Comparison of ENCODE assay signal across 12 cellular contexts in genomic region chr15:48001393-48002059, GRCh38.
DNase-seq lines count a peak whose midpoint lies in the region; ATAC-seq and TF ChIP-seq lines count a peak whose summit lies in the region.
"Had no signal": no experiment of that assay in that cellular context is flagged by ENCODE, and none has a peak within 500 bp of the region (broad histone marks: within the 10 kb centered on the region; RNA-seq: fewer than 3 reads in every experiment).

No MANE protein-coding gene starts in this region.

- no peak overlapping the region for H3K4me2 ChIP-seq in neural progenitor cell
- no peak overlapping the region for H3K4me2 ChIP-seq in mesendoderm (ENCODE audit: low read length)

- no CpG with 5 or more reads among the region's 3 CpGs for WGBS in mesendoderm (ENCODE audit: extremely low coverage, insufficient coverage, low lambda C conversion rate)

- H3K56ac ChIP-seq in mesendoderm (ENCODE audit: low read length) = no peak overlapping the region

- H3K4ac ChIP-seq in mesendoderm (ENCODE audit: low read depth, low read length) = no peak overlapping the region

- no peaks in the 10 kb centered on the region for H3K36me3 ChIP-seq in neural progenitor cell
- H3K36me3 ChIP-seq in mesendoderm (ENCODE audit: control insufficient read depth, insufficient read depth, low read length) = no peaks in the 10 kb centered on the region
- H3K36me3 ChIP-seq: right lobe of liver had no signal

- H4K5ac ChIP-seq in mesendoderm (ENCODE audit: low read length) = no peak overlapping the region

- no peaks in the 10 kb centered on the region for H4K20me1 ChIP-seq in neural progenitor cell (ENCODE audit: low read depth)

- TF ChIP-seq CTCF in neural progenitor cell (IDR thresholded peaks at IDR 0.05) = no peak

- no peaks in the 10 kb centered on the region for H3K27me3 Mint-ChIP-seq in neural progenitor cell (ENCODE audit: insufficient read depth, low read depth)

- no peak overlapping the region for H2BK120ac ChIP-seq in mesendoderm (ENCODE audit: low read depth, low read length)

- H4K8ac ChIP-seq in mesendoderm (ENCODE audit: low read depth, low read length) = no peak overlapping the region

- H3K27me3 ChIP-seq in neural progenitor cell (no peaks in the 10 kb centered on the region), mesendoderm (ENCODE audit: insufficient read depth, low read length, poor library complexity) (no peaks in the 10 kb centered on the region)
- H3K27me3 ChIP-seq: right lobe of liver had no signal

- H3K9ac ChIP-seq in neural progenitor cell = no peak overlapping the region
- no peak overlapping the region for H3K9ac ChIP-seq in mesendoderm (ENCODE audit: low read length)

- no peak overlapping the region for H2AK5ac ChIP-seq in mesendoderm (ENCODE audit: low read length)

- peak overlapping the region; percentile 10 for H2AFZ ChIP-seq in neural progenitor cell (replicated peaks)

- H3K18ac ChIP-seq in mesendoderm (ENCODE audit: low read length) = no peak overlapping the region

- peaks cover 3% of the 10 kb centered on the region for H3K9me3 Mint-ChIP-seq in neural progenitor cell

- no peaks in the 10 kb centered on the region for H3K79me1 ChIP-seq in mesendoderm (ENCODE audit: low read length)

- H3K79me2 ChIP-seq in neural progenitor cell (ENCODE audit: low read depth) = no peaks in the 10 kb centered on the region
- no peaks in the 10 kb centered on the region for H3K79me2 ChIP-seq in mesendoderm (ENCODE audit: control insufficient read depth, insufficient read depth, low read length)

- H3F3A ChIP-seq in neural progenitor cell (ENCODE audit: low read depth) = no peaks in the 10 kb centered on the region

- no peak overlapping the region for H3K27ac Mint-ChIP-seq in neural progenitor cell

- ATAC-seq in HG02623 (IDR thresholded peaks at IDR 0.05; ENCODE audit: unreplicated experiment) = peak; percentile 89
- ATAC-seq in HG03558 (IDR thresholded peaks at IDR 0.05; ENCODE audit: extremely low read depth, unreplicated experiment) = peak; percentile 81
- ATAC-seq: left cardiac atrium had no signal

- H3K36me3 Mint-ChIP-seq in neural progenitor cell = no peaks in the 10 kb centered on the region

- no peaks in the 10 kb centered on the region for H3K9me3 ChIP-seq in neural progenitor cell (ENCODE audit: low read depth)
- H3K9me3 ChIP-seq: right lobe of liver had no signal

- no peak overlapping the region for H3K27ac ChIP-seq in neural progenitor cell
- no peak overlapping the region for H3K27ac ChIP-seq in mesendoderm (ENCODE audit: low read depth, low read length)
- H3K27ac ChIP-seq: epithelial cell of prostate, right lobe of liver had no signal

- no peak overlapping the region for H3K23ac ChIP-seq in mesendoderm (ENCODE audit: low read length)

- DNase-seq in DMS53 (lab: John Stamatoyannopoulos, UW) = peak; percentile 24
- no peak for DNase-seq in DMS53 treated with DMSO at 0.1 percent for 48 hours (lab: John Stamatoyannopoulos, UW; ENCODE audit: unreplicated experiment)
- DNase-seq in neural progenitor cell (ENCODE audit: low spot score) = no peak
- no peak for DNase-seq in mesendoderm
- no peak for DNase-seq in NCI-H226
- no peak for DNase-seq in NCI-H2196 treated with DMSO at 0.1 percent for 48 hours (lab: John Stamatoyannopoulos, UW; ENCODE audit: unreplicated experiment)
- DNase-seq: 8988T, left cardiac atrium, right lobe of liver had no signal

- no peak overlapping the region for H2BK5ac ChIP-seq in mesendoderm (ENCODE audit: low read length)

- no peak overlapping the region for H3K4me3 Mint-ChIP-seq in neural progenitor cell

- H3K4me1 ChIP-seq in neural progenitor cell (no peaks in the 10 kb centered on the region), mesendoderm (ENCODE audit: control insufficient read depth, low read depth, low read length) (no peaks in the 10 kb centered on the region)
- H3K4me1 ChIP-seq: right lobe of liver had no signal

- peaks cover 9% of the 10 kb centered on the region for H3K4me1 Mint-ChIP-seq in neural progenitor cell

- H3K4me3 ChIP-seq in neural progenitor cell = no peak overlapping the region
- no peak overlapping the region for H3K4me3 ChIP-seq in mesendoderm (ENCODE audit: low read length)
- H3K4me3 ChIP-seq: right lobe of liver had no signal

- no peak overlapping the region for H2BK15ac ChIP-seq in mesendoderm (replicated peaks; ENCODE audit: low read depth)
